In the genomic region with DNA sequence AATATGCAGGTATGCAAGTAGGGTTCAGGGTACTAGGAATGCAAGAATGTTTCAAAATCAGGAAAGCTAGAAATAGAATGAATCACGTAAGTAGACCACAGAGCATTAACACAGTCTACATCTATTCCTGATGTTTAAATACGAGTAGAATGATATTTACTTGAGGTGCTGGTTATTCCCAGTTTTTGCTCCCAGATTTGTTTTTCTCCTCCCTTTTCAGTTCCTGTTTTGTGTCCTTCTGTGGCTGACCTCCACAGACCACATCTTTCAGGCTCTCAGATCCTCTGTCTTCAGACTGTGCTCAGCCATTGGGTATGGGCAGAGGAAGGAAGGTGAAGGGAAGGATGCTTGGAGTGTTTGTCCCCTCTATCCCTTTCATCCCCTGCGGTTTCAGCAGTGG, we compare ENCODE assay signal across 23 cellular contexts.
DNase-seq lines count a peak whose midpoint lies in the region; ATAC-seq, FAIRE-seq and TF ChIP-seq lines count a peak whose summit lies in the region.
"Had no signal": no experiment of that assay in that cellular context is flagged by ENCODE, and none has a peak within 500 bp of the region (broad histone marks: within the 10 kb centered on the region; RNA-seq: fewer than 3 reads in every experiment).

No MANE protein-coding gene starts in this region.

- no peak for TF ChIP-seq CTCF in fibroblast of mammary gland (conservative IDR thresholded peaks at IDR 0.05; ENCODE audit: control insufficient read depth, insufficient read depth, low read depth, low read length)

- no peak overlapping the region for H3K4me3 ChIP-seq in fibroblast of mammary gland (ENCODE audit: control insufficient read depth, low read depth, low read length)
- H3K4me3 ChIP-seq: mucosa of descending colon, neural progenitor cell, spleen, upper lobe of left lung had no signal

- no peak for ATAC-seq in HG03457 (IDR thresholded peaks at IDR 0.05; ENCODE audit: unreplicated experiment)
- ATAC-seq: activated CD8-positive, alpha-beta T cell treated with anti-CD3 and anti-CD28 coated beads for 36 hours; effector memory CD8-positive, alpha-beta T cell; HCT116; left lobe of liver; mucosa of descending colon had no signal

- peak; percentile 87 for DNase-seq in LHCN-M2 (ENCODE audit: low read depth)
- DNase-seq in amniotic epithelial cell (ENCODE audit: low read depth), result peak; percentile 71
- peak; percentile 50 for DNase-seq in fibroblast of mammary gland (ENCODE audit: low read depth)
- DNase-seq in urothelium cell line (ENCODE audit: low spot score), result peak; percentile 32
- DNase-seq in central memory CD4-positive, alpha-beta T cell, result no peak
- no peak for DNase-seq in NCI-H2081 (lab: John Stamatoyannopoulos, UW)
- DNase-seq: activated B cell treated with CpG ODN at 0.5 μM for 24 hours; activated CD8-positive, alpha-beta T cell treated with anti-CD3 and anti-CD28 coated beads for 36 hours; activated naive CD4-positive, alpha-beta T cell treated with Interleukin-2 at 50 U/mL for 16 hours; activated T-cell treated with anti-CD3 and anti-CD28 coated beads, Interleukin-2, amount 50 U/mL, for 24 hours; amygdala; DND-41; effector memory CD8-positive, alpha-beta T cell; head of caudate nucleus; mucosa of descending colon; NCI-H1694; spleen; T-helper 2 cell; upper lobe of left lung had no signal

- FAIRE-seq in urothelium cell line (lab: Jason Lieb, UNC), result no peak

Comparison
In these comparisons a context has a peak if more than half of its experiments do, and no peak if none do; other contexts are left out.
1. DNase-seq: peak in LHCN-M2 (single experiment), amniotic epithelial cell (single experiment), fibroblast of mammary gland (single experiment) and urothelium cell line (single experiment); none in central memory CD4-positive, alpha-beta T cell (single experiment) and NCI-H2081 (0 of 2).